8 cellular contexts compared by ENCODE assay signal in the genomic region with DNA sequence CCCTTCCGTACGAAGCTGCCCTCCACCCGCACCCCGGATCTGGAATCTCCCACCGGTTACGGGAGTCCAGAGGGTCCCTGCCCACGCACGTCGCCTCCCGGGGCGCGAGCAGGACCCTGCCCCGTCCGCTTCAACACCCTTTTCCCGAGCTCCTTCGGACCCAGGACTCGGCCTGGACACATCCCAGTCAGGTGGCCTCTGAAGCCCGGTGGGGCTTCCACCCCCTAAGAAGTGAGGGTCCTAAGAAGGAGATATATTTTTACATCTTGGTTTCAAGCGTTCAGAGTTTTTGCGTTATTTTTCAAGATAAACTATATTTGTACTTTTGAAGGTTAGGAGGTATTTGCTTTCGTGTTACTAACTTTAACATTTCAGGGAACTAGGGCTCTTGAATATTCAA.
A peak's percentile ranks its signal among the peaks of the same experiment; 100 is the strongest.
DNase-seq lines count a peak whose midpoint lies in the region; ATAC-seq and TF ChIP-seq lines count a peak whose summit lies in the region.

No MANE protein-coding gene starts in this region.

- peak overlapping the region; percentile 68 for H3K9ac ChIP-seq in muscle layer of colon (ENCODE audit: low read length)

- DNase-seq in cardiac fibroblast (ENCODE audit: low read depth in 2 of 2) (no peak), NCI-H510A (lab: John Stamatoyannopoulos, UW) (no peak)
- DNase-seq in stimulated activated CD4-positive, alpha-beta T cell treated with anti-CD3 and anti-CD28 coated beads, Interleukin-2, amount 100 ng/mL, for 48 hours, result no peak

- H2AFZ ChIP-seq in ACC112 (ENCODE audit: low read length, unreplicated experiment), result no peak overlapping the region

- H3K27ac ChIP-seq in ACC112 (ENCODE audit: low read depth, low read length) (peak overlapping the region; percentile 47), muscle layer of colon (ENCODE audit: low read depth, low read length) (peak overlapping the region; percentile 67)

- H3K36me3 ChIP-seq in ACC112 (ENCODE audit: insufficient read depth, low read length), result 0 out of 2 replicates have a peak, but pooled peaks cover 5% of the 10 kb centered on the region
- H3K36me3 ChIP-seq in muscle layer of colon (ENCODE audit: insufficient read depth, low read length), result peaks cover 12% of the 10 kb centered on the region

- H3K9me3 ChIP-seq in muscle layer of colon (ENCODE audit: low read length), result no peaks in the 10 kb centered on the region

- ATAC-seq in HG03354 (IDR thresholded peaks at IDR 0.05; ENCODE audit: poor library complexity, severe bottlenecking, unreplicated experiment) (peak; percentile 9), HG02938 (IDR thresholded peaks at IDR 0.05; ENCODE audit: unreplicated experiment) (no peak), HG03520 (IDR thresholded peaks at IDR 0.05; ENCODE audit: unreplicated experiment) (no peak)

- no peaks in the 10 kb centered on the region for H3K27me3 ChIP-seq in ACC112 (ENCODE audit: insufficient read depth, low read length)
- H3K27me3 ChIP-seq in muscle layer of colon (ENCODE audit: control insufficient read depth in 1 of 2, insufficient read depth in 2 of 2, low read length in 2 of 2), result peaks cover 6% of the 10 kb centered on the region in 2 donors

- TF ChIP-seq CTCF in cardiac fibroblast (IDR thresholded peaks at IDR 0.05; ENCODE audit: low read depth, low read length), result no peak

- H3K4me1 ChIP-seq in ACC112 (ENCODE audit: control insufficient read depth, insufficient read depth, low read length, unreplicated experiment) (peaks cover 13% of the 10 kb centered on the region), muscle layer of colon (ENCODE audit: insufficient read depth, low read length) (peaks cover 21% of the 10 kb centered on the region)

- peaks cover 55% of the 10 kb centered on the region for H3K79me2 ChIP-seq in ACC112 (ENCODE audit: control insufficient read depth, insufficient read depth, low read length, unreplicated experiment)

- H3K4me3 ChIP-seq in ACC112 (ENCODE audit: low read depth, low read length) (peak overlapping the region; percentile 88), cardiac fibroblast (replicated peaks in 1 of 2; ENCODE audit: low read depth in 2 of 2, low read length in 2 of 2) (peak overlapping the region; percentile 74 to 82), muscle layer of colon (ENCODE audit: low read depth in 1 of 2, low read length in 2 of 2) (peak overlapping the region; percentile 75 to 92)
